ENCODE assay signal across 20 cellular contexts in genomic region chr2:229118947-229119346, GRCh38.
DNase-seq lines count a peak whose midpoint lies in the region; ATAC-seq and TF ChIP-seq lines count a peak whose summit lies in the region.
"Had no signal": no experiment of that assay in that cellular context is flagged by ENCODE, and none has a peak within 500 bp of the region (broad histone marks: within the 10 kb centered on the region; RNA-seq: fewer than 3 reads in every experiment).

No MANE protein-coding gene starts in this region.

- intact Hi-C loops in left ventricle myocardium superior (cut with micrococcal nuclease) = no loop called here

- no peak overlapping the region for H3K27ac ChIP-seq in substantia nigra (ENCODE audit: low read depth, low read length, poor library complexity, severe bottlenecking)
- H3K27ac ChIP-seq: C4-2B had no signal

- DNase-seq in HFFc6 (no peak), substantia nigra (lab: John Stamatoyannopoulos, UW) (no peak), left ventricle myocardium superior (no peak)
- no peak for DNase-seq in stimulated activated naive CD4-positive, alpha-beta T cell (lab: John Stamatoyannopoulos, UW)
- DNase-seq: activated naive CD4-positive, alpha-beta T cell treated with Interleukin-2 at 50 U/mL for 16 hours; activated T-cell treated with anti-CD3 and anti-CD28 coated beads for 4 hours; H7; head of caudate nucleus; immature natural killer cell; KG1; NCI-H1930; NCI-H446; nucleus accumbens; stimulated activated naive B cell treated with anti-CD40 and anti-IgM and Interleukin-4, amounts not matched to agents 10 μg/mL and 1 μg/mL and 100 μg/mL, for 72 hours; SW 1271 had no signal

- no peak for TF ChIP-seq CTCF in HFFc6 (IDR thresholded peaks at IDR 0.05)

- H3K27me3 Mint-ChIP-seq in HFFc6 (ENCODE audit: insufficient read depth) = no peaks in the 10 kb centered on the region
- H3K27me3 Mint-ChIP-seq: stimulated activated naive B cell treated with anti-CD40 and anti-IgM and Interleukin-4, amounts not matched to agents 10 μg/mL and 1 μg/mL and 100 μg/mL, for 72 hours had no signal

- H3K9me3 Mint-ChIP-seq in HFFc6 = no peaks in the 10 kb centered on the region
- H3K9me3 Mint-ChIP-seq: stimulated activated naive B cell treated with anti-CD40 and anti-IgM and Interleukin-4, amounts not matched to agents 10 μg/mL and 1 μg/mL and 100 μg/mL, for 72 hours had no signal

- ATAC-seq in GM18502 (IDR thresholded peaks at IDR 0.05; ENCODE audit: poor library complexity, unreplicated experiment) (peak; percentile 92), GM19438 (IDR thresholded peaks at IDR 0.05; ENCODE audit: low read depth, unreplicated experiment) (peak; percentile 66), HG02884 (IDR thresholded peaks at IDR 0.05; ENCODE audit: unreplicated experiment) (peak; percentile 55), HG03432 (IDR thresholded peaks at IDR 0.05; ENCODE audit: unreplicated experiment) (peak; percentile 92), left ventricle myocardium superior (no peak)
- ATAC-seq: stimulated activated naive B cell treated with anti-CD40 and anti-IgM and Interleukin-4, amounts not matched to agents 10 μg/mL and 1 μg/mL and 100 μg/mL, for 72 hours had no signal

- H3K27ac Mint-ChIP-seq in HFFc6 = no peak overlapping the region
- H3K27ac Mint-ChIP-seq: immature natural killer cell; stimulated activated naive B cell treated with anti-CD40 and anti-IgM and Interleukin-4, amounts not matched to agents 10 μg/mL and 1 μg/mL and 100 μg/mL, for 72 hours had no signal

- H3K4me1 Mint-ChIP-seq in HFFc6 (ENCODE audit: low read depth) = no peaks in the 10 kb centered on the region
- H3K4me1 Mint-ChIP-seq: immature natural killer cell; stimulated activated naive B cell treated with anti-CD40 and anti-IgM and Interleukin-4, amounts not matched to agents 10 μg/mL and 1 μg/mL and 100 μg/mL, for 72 hours had no signal

- no peak overlapping the region for H3K4me3 Mint-ChIP-seq in HFFc6
- H3K4me3 Mint-ChIP-seq: immature natural killer cell; stimulated activated naive B cell treated with anti-CD40 and anti-IgM and Interleukin-4, amounts not matched to agents 10 μg/mL and 1 μg/mL and 100 μg/mL, for 72 hours had no signal

- H3K36me3 Mint-ChIP-seq in HFFc6 (ENCODE audit: low read depth) = no peaks in the 10 kb centered on the region
- H3K36me3 Mint-ChIP-seq: immature natural killer cell; stimulated activated naive B cell treated with anti-CD40 and anti-IgM and Interleukin-4, amounts not matched to agents 10 μg/mL and 1 μg/mL and 100 μg/mL, for 72 hours had no signal
